8 cellular contexts compared by ENCODE assay signal in the genomic region with DNA sequence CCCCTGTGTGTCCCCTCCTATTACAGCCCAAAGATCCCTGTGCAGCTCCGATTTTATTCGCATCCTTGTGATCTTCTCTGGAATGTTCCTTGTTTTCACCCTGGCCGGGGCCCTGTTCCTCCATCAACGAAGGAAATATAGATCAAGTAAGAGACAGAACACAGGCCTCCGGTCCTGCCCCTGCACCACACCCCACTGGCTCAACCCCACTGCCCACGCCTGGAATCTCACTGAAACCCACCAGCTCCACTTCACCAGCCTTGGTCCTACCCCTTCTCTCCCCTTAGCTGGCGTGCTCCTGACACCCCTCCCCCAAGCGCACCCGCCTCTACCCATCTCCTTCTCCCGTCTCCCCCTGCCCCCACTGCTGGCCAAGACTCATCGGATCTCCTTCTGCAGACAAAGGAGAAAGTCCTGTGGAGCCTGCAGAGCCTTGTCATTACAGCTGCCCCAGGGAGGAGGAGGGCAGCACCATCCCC. TPM values are rescaled to one million over a fixed set of nuclear protein-coding genes. Genes with fewer than 3 reads are reported as not detected.
A peak's percentile ranks its signal among the peaks of the same experiment; 100 is the strongest.
DNase-seq lines count a peak whose midpoint lies in the region; ATAC-seq and TF ChIP-seq lines count a peak whose summit lies in the region.

No MANE protein-coding gene starts in this region.

- H3K4me3 ChIP-seq in astrocyte of the spinal cord (ENCODE audit: low read depth, low read length) (peak overlapping the region; percentile 54), suprapubic skin (peak overlapping the region; percentile 85)

- H3K36me3 Mint-ChIP-seq in activated T-cell treated with anti-CD3 and anti-CD28 coated beads, Interleukin-2, amount 50 U/mL, for 4 hours (ENCODE audit: insufficient read depth), result peaks cover 17% of the 10 kb centered on the region

- no peaks in the 10 kb centered on the region for H3K9me3 Mint-ChIP-seq in activated T-cell treated with anti-CD3 and anti-CD28 coated beads, Interleukin-2, amount 50 U/mL, for 4 hours

- H3K27me3 Mint-ChIP-seq in activated T-cell treated with anti-CD3 and anti-CD28 coated beads, Interleukin-2, amount 50 U/mL, for 4 hours (ENCODE audit: low read depth), result no peaks in the 10 kb centered on the region

- no peaks in the 10 kb centered on the region for H3K27me3 ChIP-seq in suprapubic skin

- peaks cover 18% of the 10 kb centered on the region for H3K36me3 ChIP-seq in suprapubic skin

- intact Hi-C loops in left colon (cut with DNase I, micrococcal nuclease), result no loop called here

- peaks cover 75% of the 10 kb centered on the region for H3K4me1 Mint-ChIP-seq in activated T-cell treated with anti-CD3 and anti-CD28 coated beads, Interleukin-2, amount 50 U/mL, for 4 hours (ENCODE audit: low read depth)

- peak overlapping the region; percentile 98 for H3K27ac ChIP-seq in suprapubic skin

- no peak for TF ChIP-seq EP300 in suprapubic skin (IDR thresholded peaks at IDR 0.05)

- peak overlapping the region; percentile 100 for H3K4me3 Mint-ChIP-seq in activated T-cell treated with anti-CD3 and anti-CD28 coated beads, Interleukin-2, amount 50 U/mL, for 4 hours

- no peaks in the 10 kb centered on the region for H3K9me3 ChIP-seq in suprapubic skin

- in situ Hi-C loops in astrocyte of the spinal cord (cut with HindIII; ENCODE audit: low sequenced_read_pairs), result loop anchor here (25.0 kb wide), 1 partner anchor 139 kb away; a partner anchor contains a TSS

- peak in 1 of 2 donors; percentile 1 for ATAC-seq in activated T-cell treated with anti-CD3 and anti-CD28 coated beads, Interleukin-2, amount 50 U/mL, for 4 hours
- ATAC-seq in left colon (no peak), GM21360 (IDR thresholded peaks at IDR 0.05; ENCODE audit: unreplicated experiment) (no peak)

- peaks cover 27% of the 10 kb centered on the region for H3K4me1 ChIP-seq in suprapubic skin

- 3% methylated on average over 11 of the region's 11 CpGs for WGBS in suprapubic skin

- TF ChIP-seq CTCF in astrocyte of the spinal cord (IDR thresholded peaks at IDR 0.05; ENCODE audit: low read depth, low read length) (no peak), suprapubic skin (IDR thresholded peaks at IDR 0.05) (no peak)

- DNase-seq in activated T-cell treated with anti-CD3 and anti-CD28 coated beads, Interleukin-2, amount 50 U/mL, for 4 hours, result no peak
- no peak for DNase-seq in activated T-cell treated with anti-CD3 and anti-CD28 coated beads for 4 hours
- DNase-seq in astrocyte of the spinal cord (ENCODE audit: low read depth, low spot score), result no peak
- DNase-seq in left colon, result peak; percentile 62 to 66
- DNase-seq in suprapubic skin (ENCODE audit: low spot score in 2 of 2), result peak in 1 of 2 donors; percentile 73
- no peak for DNase-seq in NCI-H226
- no peak for DNase-seq in globus pallidus (ENCODE audit: low spot score)

- no peak for TF ChIP-seq POLR2A in suprapubic skin (IDR thresholded peaks at IDR 0.05)

RNA-seq across cellular contexts. Expression of a gene that starts 0.9 kb away (rescaled TPM):
- 10 to 100 TPM; 24.4 to 36.6 (median 30.0) TPM for total RNA-seq in activated T-cell treated with anti-CD3 and anti-CD28 coated beads, Interleukin-2, amount 50 U/mL, for 4 hours
- total RNA-seq in left colon (10 to 100 TPM; 51.2 to 74.2 TPM), suprapubic skin (10 to 100 TPM; 10.9 to 25.2 (median 17.7) TPM)

RNA-seq across cellular contexts. Expression of a gene that starts 6.2 kb away (rescaled TPM):
- total RNA-seq in activated T-cell treated with anti-CD3 and anti-CD28 coated beads, Interleukin-2, amount 50 U/mL, for 4 hours, result 100 to 1,000 TPM in 1 of 3 donors, 10 to 100 TPM in 2; 52.3 to 100 (median 89.8) TPM
- total RNA-seq in left colon (1 to 10 TPM; 1.3 to 4.4 TPM), suprapubic skin (1 to 10 TPM in 1 of 4 donors, not detected in 3; 1.9 TPM)

RNA-seq across cellular contexts. Expression of a gene that starts 19.6 kb away (rescaled TPM):
- total RNA-seq in activated T-cell treated with anti-CD3 and anti-CD28 coated beads, Interleukin-2, amount 50 U/mL, for 4 hours, result 10 to 100 TPM; 17.1 to 22.9 (median 21.6) TPM
- total RNA-seq in left colon (1 to 10 TPM; 4.2 to 6.3 TPM), suprapubic skin (1 to 10 TPM; 2.1 to 5.4 (median 3.7) TPM)

RNA-seq across cellular contexts. Expression of a gene that starts 42.2 kb away (rescaled TPM):
- 100 to 1,000 TPM; 249 to 262 (median 256) TPM for total RNA-seq in activated T-cell treated with anti-CD3 and anti-CD28 coated beads, Interleukin-2, amount 50 U/mL, for 4 hours
- 100 to 1,000 TPM; 124 to 131 TPM for total RNA-seq in left colon
- 10 to 100 TPM; 28.0 to 42.2 (median 37.9) TPM for total RNA-seq in suprapubic skin

RNA-seq across cellular contexts. Expression of a gene that starts 43.0 kb away (rescaled TPM):
- total RNA-seq in activated T-cell treated with anti-CD3 and anti-CD28 coated beads, Interleukin-2, amount 50 U/mL, for 4 hours, result 10 to 100 TPM; 29.8 to 36.1 (median 32.9) TPM
- total RNA-seq in left colon (10 to 100 TPM; 21.9 to 29.4 TPM), suprapubic skin (10 to 100 TPM; 22.6 to 43.2 (median 31.0) TPM)

Comparison
In these comparisons a context has a peak if more than half of its experiments do, and no peak if none do; other contexts are left out.
1. DNase-seq: peak in left colon (2 of 2); none in activated T-cell treated with anti-CD3 and anti-CD28 coated beads, Interleukin-2, amount 50 U/mL, for 4 hours (single experiment), activated T-cell treated with anti-CD3 and anti-CD28 coated beads for 4 hours (single experiment), astrocyte of the spinal cord (single experiment), NCI-H226 (single experiment) and globus pallidus (single experiment).
2. RNA of a gene that starts 6.2 kb away (total RNA-seq): 52.3 to 100 TPM in activated T-cell treated with anti-CD3 and anti-CD28 coated beads, Interleukin-2, amount 50 U/mL, for 4 hours; 1.3 to 4.4 TPM in left colon and 1.9 TPM in suprapubic skin; every median in the first group is over 4 times any median in the second.